ENCODE assay signal across 20 cellular contexts in the genomic region with DNA sequence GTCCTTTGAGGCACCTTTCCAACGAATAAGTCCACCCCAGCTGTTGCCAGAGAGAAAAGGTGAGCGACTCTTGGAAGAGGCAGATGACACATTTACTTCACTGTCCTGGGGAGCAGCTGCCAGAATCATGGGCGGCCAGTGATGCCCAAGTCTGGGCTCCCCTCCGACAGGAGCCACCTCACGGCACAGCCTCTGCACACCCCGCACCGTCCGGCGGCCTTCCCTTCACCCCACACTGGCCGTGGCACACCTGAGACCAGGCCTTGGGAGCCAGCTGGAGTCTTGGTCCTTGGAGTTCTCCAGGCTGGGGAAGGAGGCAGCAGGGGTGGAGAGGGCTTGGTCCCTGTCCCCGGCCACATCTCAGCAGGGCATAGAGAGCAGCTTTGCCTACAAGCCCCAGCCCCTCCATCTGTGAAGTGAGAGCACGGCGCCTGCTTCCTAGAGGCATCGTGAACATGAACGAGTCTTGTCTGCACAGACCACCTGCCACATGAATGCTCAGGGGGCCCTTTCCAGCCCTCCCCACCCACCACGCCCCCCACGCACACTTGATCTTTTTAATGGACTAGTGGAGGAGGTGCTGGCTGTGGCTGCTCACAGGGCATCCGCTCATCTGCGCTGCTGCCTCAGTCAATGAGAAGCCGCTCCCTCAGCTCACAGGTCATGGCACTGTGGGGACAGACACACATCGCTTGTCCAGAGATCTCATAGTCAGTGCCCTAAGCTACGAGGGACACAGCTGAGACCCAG.
"Had no signal": no experiment of that assay in that cellular context is flagged by ENCODE, and none has a peak within 500 bp of the region (broad histone marks: within the 10 kb centered on the region; RNA-seq: fewer than 3 reads in every experiment).

No MANE protein-coding gene starts in this region.

- H3K27ac Mint-ChIP-seq: activated CD8-positive, alpha-beta T cell treated with anti-CD3 and anti-CD28 coated beads for 36 hours; T-helper 1 cell treated with Interleukin-12 subunit alpha and Interleukin-12 subunit beta and Interleukin-4 antibody, amounts not matched to agents 30 μg/mL and 1 μg/mL, for 36 hours had no signal

- H3K27me3 Mint-ChIP-seq: activated CD8-positive, alpha-beta T cell treated with anti-CD3 and anti-CD28 coated beads for 36 hours had no signal

- H3K27me3 ChIP-seq: Peyer's patch, SJSA1 had no signal

- H3K9me3 Mint-ChIP-seq: activated CD8-positive, alpha-beta T cell treated with anti-CD3 and anti-CD28 coated beads for 36 hours; central memory CD8-positive, alpha-beta T cell; T-helper 1 cell treated with Interleukin-12 subunit alpha and Interleukin-12 subunit beta and Interleukin-4 antibody, amounts not matched to agents 30 μg/mL and 1 μg/mL, for 36 hours had no signal

- ATAC-seq: activated CD4-positive, CD25-positive, alpha-beta regulatory T cell treated with anti-CD3 and anti-CD28 coated beads, Interleukin-2, amount 50 U/mL, for 24 hours; activated CD8-positive, alpha-beta T cell treated with anti-CD3 and anti-CD28 coated beads for 36 hours had no signal

- H3K4me3 ChIP-seq: Peyer's patch, SJSA1 had no signal

- DNase-seq: activated CD4-positive, alpha-beta T cell treated with anti-CD3 and anti-CD28 coated beads for 4 hours; activated CD8-positive, alpha-beta memory T cell treated with anti-CD3 and anti-CD28 coated beads, Interleukin-2, amount 50 U/mL, for 4 hours; activated CD8-positive, alpha-beta T cell treated with anti-CD3 and anti-CD28 coated beads for 36 hours; activated naive CD4-positive, alpha-beta T cell treated with anti-CD3 and anti-CD28 coated beads, Interleukin-2, amount 50 U/mL, for 16 hours; activated T-cell treated with anti-CD3 and anti-CD28 coated beads, Interleukin-2, amount 50 U/mL, for 1 hour; IMR-90; KBM-7; NCI-H1092; NCI-H1417; NCI-H187; NCI-H2081; NCI-H510A treated with DMSO at 0.1 percent for 48 hours; NCI-H748 treated with DMSO at 0.1 percent for 48 hours; Peyer's patch; Right ventricle myocardium superior had no signal

- H3K4me1 Mint-ChIP-seq: central memory CD8-positive, alpha-beta T cell had no signal

- H3K4me3 Mint-ChIP-seq: activated CD8-positive, alpha-beta T cell treated with anti-CD3 and anti-CD28 coated beads for 36 hours; central memory CD8-positive, alpha-beta T cell; T-helper 1 cell treated with Interleukin-12 subunit alpha and Interleukin-12 subunit beta and Interleukin-4 antibody, amounts not matched to agents 30 μg/mL and 1 μg/mL, for 36 hours had no signal

- H3K27ac ChIP-seq: Peyer's patch, RWPE1, SJSA1 had no signal

- H3K4me1 ChIP-seq: Peyer's patch, SJSA1 had no signal

- H3K36me3 ChIP-seq: Peyer's patch, SJSA1 had no signal
